ENCODE assay signal across 12 cellular contexts in genomic region chr6:139549561-139550070, GRCh38.
"Had no signal": no experiment of that assay in that cellular context is flagged by ENCODE, and none has a peak within 500 bp of the region (broad histone marks: within the 10 kb centered on the region; RNA-seq: fewer than 3 reads in every experiment).

No MANE protein-coding gene starts in this region.

- H3K36me3 ChIP-seq: stomach had no signal

- H3K9me3 ChIP-seq: stomach had no signal

- H3K27ac ChIP-seq: hepatocyte, skin epidermis, stomach, VCaP had no signal

- FAIRE-seq: urothelium cell line had no signal

- H3K4me3 ChIP-seq: hepatocyte, skin epidermis, stomach had no signal

- DNase-seq: activated CD4-positive, alpha-beta memory T cell treated with anti-CD3 and anti-CD28 coated beads for 36 hours; activated gamma-delta T cell; activated T-cell treated with anti-CD3 and anti-CD28 coated beads, Interleukin-2, amount 50 U/mL, for 4 hours; left colon; nephron progenitor cell; stimulated activated CD4-positive, alpha-beta T cell treated with anti-CD3 and anti-CD28 coated beads, Interleukin-4, amount 100 ng/mL, for 4 hours; stomach; T-helper 1 cell had no signal

- H3K27me3 ChIP-seq: hepatocyte, stomach had no signal
